ENCODE assay signal across 2 cellular contexts in genomic region chr14:57046175-57046574, GRCh38.
TF ChIP-seq lines count a peak whose summit lies in the region.

No MANE protein-coding gene starts in this region.

TF ChIP-seq in H1, 55 proteins besides CTCF, POLR2A, EP300 and RAD21 (continued from another document):
- TF ChIP-seq E2F6 (IDR thresholded peaks at IDR 0.05) (no peak), GABPA (IDR thresholded peaks at IDR 0.05; ENCODE audit: borderline replicate concordance, insufficient read depth, low read length) (no peak), EGR1 (IDR thresholded peaks at IDR 0.05; ENCODE audit: borderline replicate concordance, low read depth, low read length) (no peak), SIN3A (conservative IDR thresholded peaks at IDR 0.05 in 1 of 2, IDR thresholded peaks at IDR 0.05 in 1 of 2; ENCODE audit: low read depth in 1 of 2, low read length in 2 of 2) (no peak), CREB1 (IDR thresholded peaks at IDR 0.05) (no peak), ASH2L (IDR thresholded peaks at IDR 0.05; ENCODE audit: low read length) (no peak), PHF8 (conservative IDR thresholded peaks at IDR 0.05; ENCODE audit: low read depth, low read length) (no peak), MAFK (IDR thresholded peaks at IDR 0.05; ENCODE audit: low read depth, low read length) (no peak), RBBP5 (IDR thresholded peaks at IDR 0.05; ENCODE audit: borderline replicate concordance, low read depth, low read length) (no peak), SP1 (IDR thresholded peaks at IDR 0.05; ENCODE audit: low read depth, low read length) (no peak), RFX5 (IDR thresholded peaks at IDR 0.05; ENCODE audit: borderline replicate concordance, low read depth, low read length) (no peak), SIX5 (IDR thresholded peaks at IDR 0.05; ENCODE audit: low read depth, low read length) (no peak)
TF ChIP-seq in H1: peak in this region for 0.

TF ChIP-seq in HepG2, 621 proteins besides CTCF, POLR2A, EP300 and RAD21:
- TF ChIP-seq HINFP (CRISPR knock-in tag; IDR thresholded peaks at IDR 0.05; ENCODE audit: low read depth) (no peak), HOXA5 (CRISPR knock-in tag; IDR thresholded peaks at IDR 0.05) (no peak), MED13 (CRISPR knock-in tag; IDR thresholded peaks at IDR 0.05) (no peak), PCBP1 (IDR thresholded peaks at IDR 0.05; ENCODE audit: borderline replicate concordance, low read depth, low read length) (no peak), ZNF253 (CRISPR knock-in tag; IDR thresholded peaks at IDR 0.05; ENCODE audit: borderline replicate concordance) (no peak), DRAP1 (CRISPR knock-in tag; IDR thresholded peaks at IDR 0.05) (no peak), MAX (IDR thresholded peaks at IDR 0.05) (no peak), SMAD3 (CRISPR knock-in tag; IDR thresholded peaks at IDR 0.05) (no peak), ZBTB21 (CRISPR knock-in tag; IDR thresholded peaks at IDR 0.05) (no peak), MIER2 (CRISPR knock-in tag; IDR thresholded peaks at IDR 0.05) (no peak)
